In the genomic region with DNA sequence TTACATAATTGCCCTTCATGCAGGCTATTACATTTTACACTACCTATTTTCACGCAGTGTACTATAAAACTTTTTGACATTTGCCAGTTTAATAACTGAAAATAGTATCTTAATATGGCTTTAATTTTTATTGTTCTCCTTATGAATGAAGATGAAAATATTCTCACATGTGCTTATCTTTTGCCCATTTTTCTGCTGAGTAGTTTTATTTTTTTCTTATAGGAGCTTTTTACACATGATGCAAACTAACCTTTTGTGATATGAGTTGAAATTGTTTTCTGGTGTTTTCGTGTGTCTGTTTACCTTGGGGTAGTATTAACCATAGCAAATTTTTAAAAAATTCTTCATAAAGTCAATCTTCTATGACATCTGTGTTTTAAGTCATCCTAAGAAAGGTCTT, we compare ENCODE assay signal across 1 cellular context.
A peak's percentile ranks its signal among the peaks of the same experiment; 100 is the strongest.
TF ChIP-seq lines count a peak whose summit lies in the region.

No MANE protein-coding gene starts in this region.

TF ChIP-seq in K562, 482 proteins besides CTCF, POLR2A, EP300 and RAD21 (continued from another document):
- TF ChIP-seq, protein P1, sequence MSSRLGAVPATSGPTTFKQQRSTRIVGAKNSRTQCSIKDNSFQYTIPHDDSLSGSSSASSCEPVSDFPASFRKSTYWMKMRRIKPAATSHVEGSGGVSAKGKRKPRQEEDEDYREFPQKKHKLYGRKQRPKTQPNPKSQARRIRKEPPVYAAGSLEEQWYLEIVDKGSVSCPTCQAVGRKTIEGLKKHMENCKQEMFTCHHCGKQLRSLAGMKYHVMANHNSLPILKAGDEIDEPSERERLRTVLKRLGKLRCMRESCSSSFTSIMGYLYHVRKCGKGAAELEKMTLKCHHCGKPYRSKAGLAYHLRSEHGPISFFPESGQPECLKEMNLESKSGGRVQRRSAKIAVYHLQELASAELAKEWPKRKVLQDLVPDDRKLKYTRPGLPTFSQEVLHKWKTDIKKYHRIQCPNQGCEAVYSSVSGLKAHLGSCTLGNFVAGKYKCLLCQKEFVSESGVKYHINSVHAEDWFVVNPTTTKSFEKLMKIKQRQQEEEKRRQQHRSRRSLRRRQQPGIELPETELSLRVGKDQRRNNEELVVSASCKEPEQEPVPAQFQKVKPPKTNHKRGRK (tag; IDR thresholded peaks at IDR 0.05): no peak
- TF ChIP-seq, protein P2, sequence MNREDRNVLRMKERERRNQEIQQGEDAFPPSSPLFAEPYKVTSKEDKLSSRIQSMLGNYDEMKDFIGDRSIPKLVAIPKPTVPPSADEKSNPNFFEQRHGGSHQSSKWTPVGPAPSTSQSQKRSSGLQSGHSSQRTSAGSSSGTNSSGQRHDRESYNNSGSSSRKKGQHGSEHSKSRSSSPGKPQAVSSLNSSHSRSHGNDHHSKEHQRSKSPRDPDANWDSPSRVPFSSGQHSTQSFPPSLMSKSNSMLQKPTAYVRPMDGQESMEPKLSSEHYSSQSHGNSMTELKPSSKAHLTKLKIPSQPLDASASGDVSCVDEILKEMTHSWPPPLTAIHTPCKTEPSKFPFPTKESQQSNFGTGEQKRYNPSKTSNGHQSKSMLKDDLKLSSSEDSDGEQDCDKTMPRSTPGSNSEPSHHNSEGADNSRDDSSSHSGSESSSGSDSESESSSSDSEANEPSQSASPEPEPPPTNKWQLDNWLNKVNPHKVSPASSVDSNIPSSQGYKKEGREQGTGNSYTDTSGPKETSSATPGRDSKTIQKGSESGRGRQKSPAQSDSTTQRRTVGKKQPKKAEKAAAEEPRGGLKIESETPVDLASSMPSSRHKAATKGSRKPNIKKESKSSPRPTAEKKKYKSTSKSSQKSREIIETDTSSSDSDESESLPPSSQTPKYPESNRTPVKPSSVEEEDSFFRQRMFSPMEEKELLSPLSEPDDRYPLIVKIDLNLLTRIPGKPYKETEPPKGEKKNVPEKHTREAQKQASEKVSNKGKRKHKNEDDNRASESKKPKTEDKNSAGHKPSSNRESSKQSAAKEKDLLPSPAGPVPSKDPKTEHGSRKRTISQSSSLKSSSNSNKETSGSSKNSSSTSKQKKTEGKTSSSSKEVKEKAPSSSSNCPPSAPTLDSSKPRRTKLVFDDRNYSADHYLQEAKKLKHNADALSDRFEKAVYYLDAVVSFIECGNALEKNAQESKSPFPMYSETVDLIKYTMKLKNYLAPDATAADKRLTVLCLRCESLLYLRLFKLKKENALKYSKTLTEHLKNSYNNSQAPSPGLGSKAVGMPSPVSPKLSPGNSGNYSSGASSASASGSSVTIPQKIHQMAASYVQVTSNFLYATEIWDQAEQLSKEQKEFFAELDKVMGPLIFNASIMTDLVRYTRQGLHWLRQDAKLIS (CRISPR knock-in tag; IDR thresholded peaks at IDR 0.05): no peak
- peak; percentile 32; the same call in 1 of the 2 replicates for TF ChIP-seq MAFG (tag; conservative IDR thresholded peaks at IDR 0.05)
- TF ChIP-seq SIRT6 (IDR thresholded peaks at IDR 0.05; ENCODE audit: low read depth, low read length): no peak
- no peak for TF ChIP-seq NR2C1 (IDR thresholded peaks at IDR 0.05)
- no peak for TF ChIP-seq NR2C1 (tag; IDR thresholded peaks at IDR 0.05)
TF ChIP-seq in K562: peak in this region for 3.
